19 cellular contexts compared by ENCODE assay signal in the genomic region with DNA sequence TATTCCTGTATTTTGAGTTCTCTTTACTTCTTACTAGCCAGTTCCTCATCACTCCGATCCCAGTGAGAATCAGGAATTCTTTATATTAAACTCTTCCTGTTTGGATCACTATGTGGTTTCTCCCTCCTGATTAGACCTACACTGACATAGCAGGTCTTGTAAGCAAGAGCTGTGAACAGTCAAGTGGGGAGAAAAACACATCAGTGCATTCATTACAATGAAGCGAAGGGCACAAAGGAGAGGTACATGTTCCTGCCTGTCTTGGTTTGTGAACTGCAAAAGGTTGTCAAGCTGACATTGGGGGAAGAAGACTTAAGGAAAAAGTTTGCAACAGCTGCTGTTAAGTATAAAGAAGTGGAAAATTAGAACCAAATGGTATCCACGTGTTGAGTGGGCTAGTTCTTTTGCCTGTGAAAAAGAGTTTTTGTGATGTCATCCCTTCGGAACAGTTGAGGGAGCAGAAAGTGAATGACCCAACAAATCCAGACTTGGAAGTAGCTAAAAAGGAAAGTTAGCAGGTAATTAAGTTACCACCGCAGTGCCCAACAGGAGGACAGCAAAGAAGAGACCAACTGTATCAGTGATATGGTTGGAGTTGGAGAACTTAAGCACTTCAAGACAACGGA. TPM values are rescaled to one million over a fixed set of nuclear protein-coding genes. Genes with fewer than 3 reads are reported as not detected.
DNase-seq lines count a peak whose midpoint lies in the region; ATAC-seq, FAIRE-seq and TF ChIP-seq lines count a peak whose summit lies in the region.
"Had no signal": no experiment of that assay in that cellular context is flagged by ENCODE, and none has a peak within 500 bp of the region (broad histone marks: within the 10 kb centered on the region; RNA-seq: fewer than 3 reads in every experiment).

No MANE protein-coding gene starts in this region.

- FAIRE-seq in GM12892 (lab: Jason Lieb, UNC): no peak
- FAIRE-seq: GM12891, GM19239 had no signal

- intact Hi-C loops in heart left ventricle (cut with DNase I) (loop anchor here in 7 of 10 donors (2.0 to 10.0 kb wide), 7 partner anchors 45 to 342 kb away; a partner anchor contains a TSS), left cardiac atrium (cut with DNase I) (loop anchor here in 1 of 2 donors (5.0 kb wide), 1 partner anchor 45 kb away; no protein-coding TSS in a partner anchor)

- no peaks in the 10 kb centered on the region for H3K9me3 Mint-ChIP-seq in HFFc6
- H3K9me3 Mint-ChIP-seq: CD4-positive, CD25-positive, alpha-beta regulatory T cell; IgD-negative memory B cell had no signal

- ATAC-seq in heart left ventricle: no peak
- no peak for ATAC-seq in left cardiac atrium
- peak; percentile 69 for ATAC-seq in foreskin keratinocyte
- ATAC-seq in GM19351 (IDR thresholded peaks at IDR 0.05; ENCODE audit: unreplicated experiment): no peak
- no peak for ATAC-seq in omental fat pad (ENCODE audit: low FRiP score)
- ATAC-seq: HCT116, Panc1 had no signal

- no peaks in the 10 kb centered on the region for H3K9me3 ChIP-seq in heart left ventricle

- H3K36me3 ChIP-seq in heart left ventricle: peaks cover 0 to 79% (median 72%) of the 10 kb centered on the region in 9 donors

- H3K36me3 Mint-ChIP-seq in HFFc6 (ENCODE audit: low read depth): peaks cover 61% of the 10 kb centered on the region

- H3K4me1 ChIP-seq in heart left ventricle: peaks cover 0 to 20% (median 0%) of the 10 kb centered on the region in 12 donors
- peaks cover 22% of the 10 kb centered on the region for H3K4me1 ChIP-seq in foreskin keratinocyte

- H3K4me1 Mint-ChIP-seq in HFFc6 (ENCODE audit: low read depth): peaks cover 32% of the 10 kb centered on the region

- TF ChIP-seq CTCF in heart left ventricle (IDR thresholded peaks at IDR 0.05) (no peak), HFFc6 (IDR thresholded peaks at IDR 0.05) (no peak), foreskin keratinocyte (conservative IDR thresholded peaks at IDR 0.05) (no peak), omental fat pad (IDR thresholded peaks at IDR 0.05) (no peak)

- TF ChIP-seq POLR2A in heart left ventricle (IDR thresholded peaks at IDR 0.05) (no peak), GM12892 (IDR thresholded peaks at IDR 0.05; ENCODE audit: low read depth, low read length) (no peak)

- H3K27me3 ChIP-seq in heart left ventricle: no peaks in the 10 kb centered on the region
- H3K27me3 ChIP-seq in foreskin keratinocyte: no peaks in the 10 kb centered on the region

- no peaks in the 10 kb centered on the region for H3K27me3 Mint-ChIP-seq in HFFc6 (ENCODE audit: insufficient read depth)
- H3K27me3 Mint-ChIP-seq: CD4-positive, CD25-positive, alpha-beta regulatory T cell; IgD-negative memory B cell had no signal

- H3K27ac ChIP-seq in heart left ventricle: peak overlapping the region in 9 of 12 donors; percentile 20 to 77 (median 43)
- peak overlapping the region; percentile 55 for H3K27ac ChIP-seq in foreskin keratinocyte
- H3K27ac ChIP-seq: GM23248 had no signal

- 79 to 89% (median 84%) methylated on average over 6 of the region's 6 CpGs for WGBS in heart left ventricle, 4 donors

- peak overlapping the region; percentile 10; the same call in 1 of the 2 replicates for H3K27ac Mint-ChIP-seq in HFFc6
- H3K27ac Mint-ChIP-seq: IgD-negative memory B cell had no signal

- H3K4me3 Mint-ChIP-seq in HFFc6: no peak overlapping the region
- H3K4me3 Mint-ChIP-seq: CD4-positive, CD25-positive, alpha-beta regulatory T cell; IgD-negative memory B cell had no signal

- no peak overlapping the region for H3K4me3 ChIP-seq in heart left ventricle
- H3K4me3 ChIP-seq: GM23248 had no signal

- no peak for DNase-seq in heart left ventricle
- DNase-seq in left cardiac atrium: no peak
- DNase-seq in HFFc6: no peak
- DNase-seq in dermis blood vessel endothelial cell: peak; percentile 15
- peak; percentile 83 to 93 for DNase-seq in foreskin keratinocyte
- DNase-seq in GM12892 (ENCODE audit: insufficient read length): no peak
- DNase-seq in omental fat pad (ENCODE audit: low spot score): no peak
- DNase-seq: CD4-positive, CD25-positive, alpha-beta regulatory T cell; DMS79; NCI-H1417 treated with DMSO at 0.1 percent for 48 hours; NCI-H2029 treated with DMSO at 0.1 percent for 48 hours; NCI-H510A treated with DMSO at 0.1 percent for 48 hours had no signal

RNA-seq across cellular contexts. Expression of a gene that starts 23.0 kb away (rescaled TPM):
- total RNA-seq in heart left ventricle (10 to 100 TPM; 12.8 to 55.9 (median 18.8) TPM), left cardiac atrium (10 to 100 TPM; 30.0 to 30.3 TPM), dermis blood vessel endothelial cell (33.2 and 51.0 TPM in 2 replicates), foreskin keratinocyte (66.1 and 72.4 TPM in 2 replicates), omental fat pad (100 to 1,000 TPM in 1 of 4 donors, 10 to 100 TPM in 3; 41.4 to 112 (median 78.6) TPM)
- polyA plus RNA-seq in heart left ventricle (1 to 10 TPM; 9.2 to 10.0 TPM), foreskin keratinocyte (29.5 TPM in 2 replicates)
- 10 to 100 TPM; 38.8 to 43.7 (median 41.4) TPM for total RNA-seq in HFFc6 (2021; fragmentation: NEBNext Ultra II Directional; extraction: Animal tissue kit (Norgen Biotek cat#: 25700))
- polyA plus RNA-seq in GM12892 (2012; ENCODE audit: missing spikeins): 44.3 TPM

RNA-seq across cellular contexts. Expression of a gene that starts 24.0 kb away (rescaled TPM):
- total RNA-seq in heart left ventricle (10 to 100 TPM in 1 of 9 donors, 1 to 10 TPM in 8; 6.5 to 11.3 (median 7.8) TPM), left cardiac atrium (1 to 10 TPM; 9.2 to 9.4 TPM), dermis blood vessel endothelial cell (16.5 and 18.8 TPM in 2 replicates), foreskin keratinocyte (18.6 and 19.9 TPM in 2 replicates), omental fat pad (10 to 100 TPM in 1 of 4 donors, 1 to 10 TPM in 3; 6.7 to 13.4 (median 9.3) TPM)
- polyA plus RNA-seq in heart left ventricle (1 to 10 TPM; 5.7 to 6.9 TPM), foreskin keratinocyte (10.2 and 11.6 TPM in 2 replicates)
- total RNA-seq in HFFc6 (2021; fragmentation: NEBNext Ultra II Directional; extraction: Animal tissue kit (Norgen Biotek cat#: 25700)): 10 to 100 TPM; 13.6 to 16.4 (median 16.2) TPM
- 18.5 TPM for polyA plus RNA-seq in GM12892 (2012; ENCODE audit: missing spikeins)

RNA-seq across cellular contexts. Expression of a gene that starts 41.1 kb away (rescaled TPM):
- total RNA-seq in heart left ventricle (100 to 1,000 TPM in 1 of 9 donors, 10 to 100 TPM in 8; 39.8 to 162 (median 58.0) TPM), left cardiac atrium (10 to 100 TPM; 46.2 to 52.1 TPM), dermis blood vessel endothelial cell (40.3 and 61.4 TPM in 2 replicates), foreskin keratinocyte (29.3 and 31.6 TPM in 2 replicates), omental fat pad (10 to 100 TPM; 59.6 to 80.9 (median 69.1) TPM)
- polyA plus RNA-seq in heart left ventricle (10 to 100 TPM; 31.9 to 99.7 TPM), foreskin keratinocyte (22.4 and 26.2 TPM in 2 replicates)
- 10 to 100 TPM; 37.4 to 42.5 (median 39.7) TPM for total RNA-seq in HFFc6 (2021; fragmentation: NEBNext Ultra II Directional; extraction: Animal tissue kit (Norgen Biotek cat#: 25700))
- 49.7 TPM for polyA plus RNA-seq in GM12892 (2012; ENCODE audit: missing spikeins)

Comparison
In these comparisons a context has a peak if more than half of its experiments do, and no peak if none do; other contexts are left out.
1. DNase-seq: peak in dermis blood vessel endothelial cell (single experiment) and foreskin keratinocyte (2 of 2); none in heart left ventricle (0 of 5), left cardiac atrium (single experiment), HFFc6 (single experiment), GM12892 (single experiment) and omental fat pad (single experiment).